Comparison of ENCODE assay signal across 18 cellular contexts in the genomic region with DNA sequence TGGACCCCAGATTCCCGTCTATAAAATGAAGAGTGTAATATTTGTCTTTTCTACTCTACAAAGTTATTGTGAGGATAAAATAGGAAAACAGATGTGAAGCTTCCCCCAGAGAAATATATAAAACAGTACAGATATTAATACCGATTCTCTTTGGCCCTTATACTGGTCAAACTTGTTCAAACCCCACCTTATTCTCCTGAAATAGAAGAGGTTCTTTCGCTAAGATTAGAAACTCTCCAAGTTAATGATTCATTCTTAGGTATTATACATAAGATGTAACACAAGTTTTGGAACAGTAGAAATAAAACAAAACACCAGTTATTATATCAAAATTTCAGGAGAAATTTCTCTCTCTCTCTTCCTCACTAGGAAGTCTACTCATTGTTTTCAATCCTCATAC.
"Had no signal": no experiment of that assay in that cellular context is flagged by ENCODE, and none has a peak within 500 bp of the region (broad histone marks: within the 10 kb centered on the region; RNA-seq: fewer than 3 reads in every experiment).

No MANE protein-coding gene starts in this region.

- H3K4me3 ChIP-seq: breast epithelium, pancreas, right lobe of liver had no signal

- H3K27me3 Mint-ChIP-seq: activated naive CD4-positive, alpha-beta T cell treated with anti-CD3 and anti-CD28 coated beads, Interleukin-2, amount 50 U/mL, for 24 hours; dendritic cell treated with granulocyte-macrophage colony-stimulating factor and Interleukin-4, amounts not matched to agents 40 ng/mL and 50 ng/mL, for 4 days; memory B cell; naive thymus-derived CD8-positive, alpha-beta T cell; stimulated activated naive CD8-positive, alpha-beta T cell treated with anti-CD3 and anti-CD28 coated beads, Interleukin-15, Interleukin-2, amounts not matched to agents 100 ng/mL and 50 ng/mL, for 24 hours had no signal

- FAIRE-seq: astrocyte, kidney, pancreas had no signal

- H3K27me3 ChIP-seq: breast epithelium, foreskin keratinocyte, pancreas, right lobe of liver had no signal

- H3K36me3 Mint-ChIP-seq: activated naive CD4-positive, alpha-beta T cell treated with anti-CD3 and anti-CD28 coated beads, Interleukin-2, amount 50 U/mL, for 24 hours; memory B cell; naive thymus-derived CD8-positive, alpha-beta T cell had no signal

- ATAC-seq: foreskin keratinocyte; left lobe of liver; naive thymus-derived CD8-positive, alpha-beta T cell; pancreas; right lobe of liver had no signal

- H3K4me1 Mint-ChIP-seq: activated naive CD4-positive, alpha-beta T cell treated with anti-CD3 and anti-CD28 coated beads, Interleukin-2, amount 50 U/mL, for 24 hours; memory B cell; naive thymus-derived CD8-positive, alpha-beta T cell had no signal

- H3K9me3 ChIP-seq: breast epithelium, pancreas, right lobe of liver had no signal

- H3K27ac ChIP-seq: foreskin keratinocyte, pancreas, right lobe of liver, WERI-Rb-1 had no signal

- H3K4me3 Mint-ChIP-seq: activated naive CD4-positive, alpha-beta T cell treated with anti-CD3 and anti-CD28 coated beads, Interleukin-2, amount 50 U/mL, for 24 hours; dendritic cell treated with granulocyte-macrophage colony-stimulating factor and Interleukin-4, amounts not matched to agents 40 ng/mL and 50 ng/mL, for 4 days; memory B cell; naive thymus-derived CD8-positive, alpha-beta T cell; stimulated activated naive CD8-positive, alpha-beta T cell treated with anti-CD3 and anti-CD28 coated beads, Interleukin-15, Interleukin-2, amounts not matched to agents 100 ng/mL and 50 ng/mL, for 24 hours had no signal

- H3K9me3 Mint-ChIP-seq: activated naive CD4-positive, alpha-beta T cell treated with anti-CD3 and anti-CD28 coated beads, Interleukin-2, amount 50 U/mL, for 24 hours; memory B cell had no signal

- DNase-seq: activated CD4-positive, alpha-beta T cell treated with anti-CD3 and anti-CD28 coated beads, Interleukin-2, amount 50 U/mL, for 4 hours; activated gamma-delta T cell; effector CD8-positive, alpha-beta T cell; kidney; naive thymus-derived CD8-positive, alpha-beta T cell; pancreas; right lobe of liver; stimulated activated CD4-positive, alpha-beta T cell treated with anti-CD3 and anti-CD28 coated beads, Interleukin-12 subunit alpha, Interleukin-12 subunit beta, amount 100 ng/mL, for 4 hours; stimulated activated CD4-positive, alpha-beta T cell treated with anti-CD3 and anti-CD28 coated beads, Interleukin-1b, Interleukin-23, amount 100 ng/mL, for 48 hours; WERI-Rb-1 had no signal

- H3K27ac Mint-ChIP-seq: activated naive CD4-positive, alpha-beta T cell treated with anti-CD3 and anti-CD28 coated beads, Interleukin-2, amount 50 U/mL, for 24 hours; dendritic cell treated with granulocyte-macrophage colony-stimulating factor and Interleukin-4, amounts not matched to agents 40 ng/mL and 50 ng/mL, for 4 days; memory B cell; naive thymus-derived CD8-positive, alpha-beta T cell; stimulated activated naive CD8-positive, alpha-beta T cell treated with anti-CD3 and anti-CD28 coated beads, Interleukin-15, Interleukin-2, amounts not matched to agents 100 ng/mL and 50 ng/mL, for 24 hours had no signal

- H3K36me3 ChIP-seq: breast epithelium, pancreas, right lobe of liver, WERI-Rb-1 had no signal

- H3K4me1 ChIP-seq: breast epithelium, foreskin keratinocyte, pancreas, right lobe of liver had no signal
